In genomic region chr22:48630444-48630777, GRCh38 we compare ENCODE assay signal across 15 cellular contexts.
A peak's percentile ranks its signal among the peaks of the same experiment; 100 is the strongest.
DNase-seq lines count a peak whose midpoint lies in the region; ATAC-seq and TF ChIP-seq lines count a peak whose summit lies in the region.
"Had no signal": no experiment of that assay in that cellular context is flagged by ENCODE, and none has a peak within 500 bp of the region (broad histone marks: within the 10 kb centered on the region; RNA-seq: fewer than 3 reads in every experiment).

No MANE protein-coding gene starts in this region.

- no peak overlapping the region for H3K27ac Mint-ChIP-seq in activated CD4-positive, alpha-beta T cell treated with anti-CD3 and anti-CD28 coated beads, Interleukin-2, amount 10 ng/mL, durations not matched to agents 7 days and 5 days
- H3K27ac Mint-ChIP-seq: CD4-positive, alpha-beta memory T cell had no signal

- no peaks in the 10 kb centered on the region for H3K9me3 ChIP-seq in thyroid gland

- CTCF ChIA-PET in activated CD4-positive, alpha-beta T cell treated with anti-CD3 and anti-CD28 coated beads, Interleukin-2, amount 10 ng/mL, durations not matched to agents 7 days and 5 days (lab: Charles Lee): no interaction called here

- H3K4me1 Mint-ChIP-seq in activated CD4-positive, alpha-beta T cell treated with anti-CD3 and anti-CD28 coated beads, Interleukin-2, amount 10 ng/mL, durations not matched to agents 7 days and 5 days: no peaks in the 10 kb centered on the region
- H3K4me1 Mint-ChIP-seq: CD4-positive, alpha-beta memory T cell had no signal

- no peaks in the 10 kb centered on the region for H3K27me3 ChIP-seq in thyroid gland

- TF ChIP-seq POLR2A in thyroid gland (IDR thresholded peaks at IDR 0.05): no peak

- 83 to 84% methylated on average over 13 to 18 of the region's 18 CpGs for WGBS in thyroid gland, 2 donors

- H3K9me3 Mint-ChIP-seq in activated CD4-positive, alpha-beta T cell treated with anti-CD3 and anti-CD28 coated beads, Interleukin-2, amount 10 ng/mL, durations not matched to agents 7 days and 5 days: no peaks in the 10 kb centered on the region
- H3K9me3 Mint-ChIP-seq: CD4-positive, alpha-beta memory T cell had no signal

- no peak for ATAC-seq in GM19395 (IDR thresholded peaks at IDR 0.05; ENCODE audit: unreplicated experiment)

- peak; percentile 22 for DNase-seq in DMS153 treated with DMSO at 0.1 percent for 48 hours (lab: John Stamatoyannopoulos, UW; ENCODE audit: unreplicated experiment)
- DNase-seq in NCI-H510A treated with DMSO at 0.1 percent for 48 hours (lab: John Stamatoyannopoulos, UW): peak; percentile 60
- DNase-seq in cerebellar cortex (ENCODE audit: low spot score): peak; percentile 32
- no peak for DNase-seq in activated CD4-positive, alpha-beta T cell treated with anti-CD3 and anti-CD28 coated beads, Interleukin-2, amount 10 ng/mL, durations not matched to agents 7 days and 5 days
- DNase-seq in thyroid gland: no peak
- DNase-seq: ACHN; CD4-positive, alpha-beta memory T cell; Karpas-422; MM.1S; NCI-H1105 treated with DMSO at 0.1 percent for 48 hours; NCI-H2029; NCI-H226; RPMI8226 had no signal

- intact Hi-C loops in thyroid gland (cut with DNase I): no loop called here

- no peaks in the 10 kb centered on the region for H3K36me3 ChIP-seq in thyroid gland

- peaks cover 12% of the 10 kb centered on the region for H3K27me3 Mint-ChIP-seq in activated CD4-positive, alpha-beta T cell treated with anti-CD3 and anti-CD28 coated beads, Interleukin-2, amount 10 ng/mL, durations not matched to agents 7 days and 5 days

- POLR2A ChIA-PET in activated CD4-positive, alpha-beta T cell treated with anti-CD3 and anti-CD28 coated beads, Interleukin-2, amount 10 ng/mL, durations not matched to agents 7 days and 5 days (lab: Charles Lee): no interaction called here

- no peak for TF ChIP-seq CTCF in thyroid gland (IDR thresholded peaks at IDR 0.05)

- H3K4me3 Mint-ChIP-seq in activated CD4-positive, alpha-beta T cell treated with anti-CD3 and anti-CD28 coated beads, Interleukin-2, amount 10 ng/mL, durations not matched to agents 7 days and 5 days: no peak overlapping the region
- H3K4me3 Mint-ChIP-seq: CD4-positive, alpha-beta memory T cell had no signal

- H3K36me3 Mint-ChIP-seq in activated CD4-positive, alpha-beta T cell treated with anti-CD3 and anti-CD28 coated beads, Interleukin-2, amount 10 ng/mL, durations not matched to agents 7 days and 5 days (ENCODE audit: low read depth): no peaks in the 10 kb centered on the region
- H3K36me3 Mint-ChIP-seq: CD4-positive, alpha-beta memory T cell had no signal

- no peak overlapping the region for H3K4me3 ChIP-seq in thyroid gland (replicated peaks in 1 of 3)

- H3K4me1 ChIP-seq in thyroid gland: no peaks in the 10 kb centered on the region

- peak overlapping the region; percentile 89 for H3K27ac ChIP-seq in temporal lobe (ENCODE audit: low read depth, low read length)
- no peak overlapping the region for H3K27ac ChIP-seq in thyroid gland

Comparison
In these comparisons a context has a peak if more than half of its experiments do, and no peak if none do; other contexts are left out.
1. DNase-seq: peak in DMS153 treated with DMSO at 0.1 percent for 48 hours (single experiment), NCI-H510A treated with DMSO at 0.1 percent for 48 hours (single experiment) and cerebellar cortex (single experiment); none in activated CD4-positive, alpha-beta T cell treated with anti-CD3 and anti-CD28 coated beads, Interleukin-2, amount 10 ng/mL, durations not matched to agents 7 days and 5 days (single experiment) and thyroid gland (0 of 2).